1 cellular context compared by ENCODE assay signal in genomic region chr15:95875141-95875643, GRCh38.
TF ChIP-seq lines count a peak whose summit lies in the region.

No MANE protein-coding gene starts in this region.

TF ChIP-seq in GM23338, 12 proteins besides CTCF, POLR2A, EP300 and RAD21 (continued from another document):
- TF ChIP-seq ZNF462 (CRISPR knock-in tag; IDR thresholded peaks at IDR 0.05) (no peak), ZNF331 (CRISPR knock-in tag; IDR thresholded peaks at IDR 0.05; ENCODE audit: low read depth) (no peak)
TF ChIP-seq in GM23338: peak in this region for 0.
